Comparison of ENCODE assay signal across 10 cellular contexts in genomic region chr11:64094463-64095223, GRCh38. TPM values are rescaled to one million over a fixed set of nuclear protein-coding genes. Genes with fewer than 3 reads are reported as not detected.
DNase-seq lines count a peak whose midpoint lies in the region; ATAC-seq, FAIRE-seq and TF ChIP-seq lines count a peak whose summit lies in the region.
"Had no signal": no experiment of that assay in that cellular context is flagged by ENCODE, and none has a peak within 500 bp of the region (broad histone marks: within the 10 kb centered on the region; RNA-seq: fewer than 3 reads in every experiment).

No MANE protein-coding gene starts in this region.

- TF ChIP-seq POLR2A in endothelial cell of umbilical vein (IDR thresholded peaks at IDR 0.05; ENCODE audit: low read depth, low read length) = no peak

- H3K4me2 ChIP-seq in endothelial cell of umbilical vein (ENCODE audit: insufficient read depth, low read length) = peak overlapping the region; percentile 25

- peaks cover 31% of the 10 kb centered on the region for H3K27me3 ChIP-seq in NT2/D1 (ENCODE audit: insufficient read depth, insufficient read length)
- no peaks in the 10 kb centered on the region for H3K27me3 ChIP-seq in endothelial cell of umbilical vein (ENCODE audit: control insufficient read depth in 2 of 2, insufficient read depth in 2 of 2, low read length in 2 of 2)
- no peaks in the 10 kb centered on the region for H3K27me3 ChIP-seq in psoas muscle (ENCODE audit: insufficient read depth in 3 of 3, low read length in 2 of 3)
- H3K27me3 ChIP-seq: upper lobe of left lung had no signal

- dilution Hi-C loops in endothelial cell of umbilical vein (cut with MboI; ENCODE audit: extremely low pct_ligation_motif_present, low sequenced_read_pairs) = no loop called here

- H3K4me3 ChIP-seq in NT2/D1 (ENCODE audit: insufficient read length, low read depth) (no peak overlapping the region), endothelial cell of umbilical vein (replicated peaks in 1 of 3; ENCODE audit: insufficient read depth in 1 of 3, low read depth in 1 of 3, low read length in 3 of 3) (no peak overlapping the region), psoas muscle (no peak overlapping the region)
- H3K4me3 ChIP-seq: upper lobe of left lung had no signal

- CTCF ChIA-PET in endothelial cell of umbilical vein (lab: Charles Lee) = interaction anchor here (1.1 to 2.8 kb wide), 3 partner anchors 8 to 94 kb away, joined by 3 to 18 read pairs (median 6); no protein-coding TSS in a partner anchor

- H3K36me3 ChIP-seq in NT2/D1 (ENCODE audit: insufficient read depth, insufficient read length, low read length) = no peaks in the 10 kb centered on the region
- no peaks in the 10 kb centered on the region for H3K36me3 ChIP-seq in endothelial cell of umbilical vein (ENCODE audit: control insufficient read depth in 2 of 2, extremely low read depth in 1 of 2, insufficient read depth in 2 of 2, low read length in 2 of 2)
- H3K36me3 ChIP-seq in psoas muscle (ENCODE audit: insufficient read depth in 1 of 2, low read depth in 1 of 2) = no peaks in the 10 kb centered on the region
- H3K36me3 ChIP-seq: upper lobe of left lung had no signal

- peak overlapping the region; percentile 20 for H2AFZ ChIP-seq in endothelial cell of umbilical vein (ENCODE audit: low read depth, low read length)

- H3K9me3 ChIP-seq in NT2/D1 (ENCODE audit: insufficient read depth, low read length) (no peaks in the 10 kb centered on the region), endothelial cell of umbilical vein (replicated peaks; ENCODE audit: control insufficient read depth, insufficient read depth, low read length) (no peaks in the 10 kb centered on the region), psoas muscle (no peaks in the 10 kb centered on the region)
- H3K9me3 ChIP-seq: upper lobe of left lung had no signal

- TF ChIP-seq CTCF in endothelial cell of umbilical vein (IDR thresholded peaks at IDR 0.05; ENCODE audit: extremely low read depth in 1 of 2, insufficient read depth in 1 of 2, low read depth in 1 of 2, low read length in 2 of 2) (no peak), psoas muscle (IDR thresholded peaks at IDR 0.05) (no peak)

- H3K27ac ChIP-seq in endothelial cell of umbilical vein (ENCODE audit: insufficient read depth, low read depth, low read length) = peak overlapping the region; percentile 47
- peak overlapping the region; percentile 63 for H3K27ac ChIP-seq in psoas muscle
- H3K27ac ChIP-seq: upper lobe of left lung had no signal

- no TSS peak for BruUV-seq in endothelial cell of umbilical vein (replicated peaks; lab: Mats Ljungman, UMichigan)

- POLR2A ChIA-PET in endothelial cell of umbilical vein (lab: Charles Lee) = no interaction called here

- ATAC-seq in psoas muscle (peak; percentile 93 to 95 (median 94)), HG03457 (IDR thresholded peaks at IDR 0.05; ENCODE audit: unreplicated experiment) (no peak), GM21619 (IDR thresholded peaks at IDR 0.05; ENCODE audit: unreplicated experiment) (no peak), GM18502 (IDR thresholded peaks at IDR 0.05; ENCODE audit: poor library complexity, unreplicated experiment) (no peak)

- no peaks in the 10 kb centered on the region for H3K9me1 ChIP-seq in endothelial cell of umbilical vein (replicated peaks; ENCODE audit: control insufficient read depth, extremely low read depth, insufficient read depth, low read length)

- peak; percentile 91 for DNase-seq in EL
- no peak for DNase-seq in NT2/D1 (ENCODE audit: low read depth, low spot score)
- peak; percentile 25 for DNase-seq in endothelial cell of umbilical vein (ENCODE audit: low read depth, low spot score)
- peak; percentile 81 to 84 for DNase-seq in psoas muscle
- no peak for DNase-seq in NCI-H524 (lab: John Stamatoyannopoulos, UW)

- intact Hi-C loops in endothelial cell of umbilical vein (cut with micrococcal nuclease) = loop anchor here (5.0 kb wide), 1 partner anchor 53 kb away; no protein-coding TSS in a partner anchor
- intact Hi-C loops in psoas muscle (cut with DNase I) = no loop called here

- H4K20me1 ChIP-seq in endothelial cell of umbilical vein (replicated peaks; ENCODE audit: control insufficient read depth, extremely low read depth, insufficient read depth, low read length) = no peaks in the 10 kb centered on the region

- peaks cover 48% of the 10 kb centered on the region for H3K4me1 ChIP-seq in NT2/D1 (ENCODE audit: insufficient read depth, insufficient read length)
- H3K4me1 ChIP-seq in endothelial cell of umbilical vein (ENCODE audit: control insufficient read depth, extremely low read depth, insufficient read depth, low read length) = peaks cover 15% of the 10 kb centered on the region
- peaks cover 67% of the 10 kb centered on the region for H3K4me1 ChIP-seq in psoas muscle

- no peaks in the 10 kb centered on the region for H3K79me2 ChIP-seq in endothelial cell of umbilical vein (ENCODE audit: control insufficient read depth, insufficient read depth, low read length)

- peak overlapping the region; percentile 12 for H3K9ac ChIP-seq in NT2/D1 (ENCODE audit: insufficient read length, low read depth)
- H3K9ac ChIP-seq in endothelial cell of umbilical vein (replicated peaks; ENCODE audit: extremely low read depth, insufficient read depth, low read length) = peak overlapping the region; percentile 29

- peak; percentile 87 for FAIRE-seq in endothelial cell of umbilical vein (lab: Jason Lieb, UNC)

- WGBS in psoas muscle, 3 donors = 66 to 80% (median 69%) methylated on average over 19 of the region's 19 CpGs

TF ChIP-seq in endothelial cell of umbilical vein, 7 proteins besides CTCF, POLR2A, EP300 and RAD21:
- no peak for TF ChIP-seq MAX (IDR thresholded peaks at IDR 0.05; ENCODE audit: insufficient read depth, insufficient read length)
- TF ChIP-seq FOS (IDR thresholded peaks at IDR 0.05; ENCODE audit: borderline replicate concordance, insufficient read depth, low read length) = peak; percentile 37
- no peak for TF ChIP-seq GATA2 (IDR thresholded peaks at IDR 0.05; ENCODE audit: insufficient read depth, insufficient read length, low read depth, low read length)
- peak; percentile 28 for TF ChIP-seq POLR2AphosphoS5 (IDR thresholded peaks at IDR 0.05; ENCODE audit: insufficient read depth, low read depth, low read length)

RNA-seq across cellular contexts. Expression of gene FLRT1, which starts 58.9 kb away (rescaled TPM):
- not detected in 2 replicates for total RNA-seq in endothelial cell of umbilical vein
- polyA plus RNA-seq in endothelial cell of umbilical vein = not detected in 2 replicates
- not detected in 2 replicates for polyA plus RNA-seq in endothelial cell of umbilical vein (2011; cell fraction: cytosol; rRNA removed)
- not detected in 2 replicates for polyA plus RNA-seq in endothelial cell of umbilical vein (2011; cell fraction: nucleus; rRNA removed)
- polyA plus RNA-seq in endothelial cell of umbilical vein (2012) = 0.16 and 0.19 TPM in 2 replicates
- not detected in 2 replicates for polyA minus RNA-seq in endothelial cell of umbilical vein
- polyA minus RNA-seq in endothelial cell of umbilical vein (2011; cell fraction: cytosol; rRNA and poly(A)+ RNA removed) = 0.31 TPM
- polyA minus RNA-seq in endothelial cell of umbilical vein (2011; cell fraction: nucleus; rRNA and poly(A)+ RNA removed) = not detected in 2 replicates
- total RNA-seq in psoas muscle = under 1 TPM in 3 of 4 donors, not detected in 1; 0.08 to 0.10 (median 0.08) TPM
- polyA plus RNA-seq in psoas muscle = under 1 TPM in 2 of 3 donors, not detected in 1; 0.03 to 0.05 TPM
- total RNA-seq: mesenteric fat pad had no signal

Comparison
In these comparisons a context has a peak if more than half of its experiments do, and no peak if none do; other contexts are left out.
1. DNase-seq: peak in EL (single experiment), endothelial cell of umbilical vein (single experiment) and psoas muscle (2 of 2); none in NT2/D1 (single experiment) and NCI-H524 (0 of 2).
2. ATAC-seq: peak in psoas muscle (4 of 4); none in HG03457 (single experiment), GM21619 (single experiment) and GM18502 (single experiment).